ENCODE assay signal across 21 cellular contexts in genomic region chr13:79986890-79987289, GRCh38.
DNase-seq lines count a peak whose midpoint lies in the region; TF ChIP-seq lines count a peak whose summit lies in the region.
"Had no signal": no experiment of that assay in that cellular context is flagged by ENCODE, and none has a peak within 500 bp of the region (broad histone marks: within the 10 kb centered on the region; RNA-seq: fewer than 3 reads in every experiment).

No MANE protein-coding gene starts in this region.

- no peak for TF ChIP-seq CTCF in epithelial cell of esophagus (IDR thresholded peaks at IDR 0.05; ENCODE audit: insufficient read depth, low read depth, low read length, missing control alignments)
- no peak for TF ChIP-seq CTCF in smooth muscle cell (IDR thresholded peaks at IDR 0.05; ENCODE audit: borderline replicate concordance, insufficient read depth, poor library complexity, severe bottlenecking)

- H3K79me1 ChIP-seq in mesenchymal stem cell (replicated peaks; ENCODE audit: low read length, poor library complexity, severe bottlenecking): no peaks in the 10 kb centered on the region

- no peak overlapping the region for H2BK120ac ChIP-seq in mesenchymal stem cell (ENCODE audit: low read depth, low read length)

- H3K9ac ChIP-seq in mesenchymal stem cell (ENCODE audit: low read length): peak overlapping the region; percentile 76
- peak overlapping the region; percentile 40 for H3K9ac ChIP-seq in smooth muscle cell (ENCODE audit: low read depth)
- H3K9ac ChIP-seq: BLaER1 treated with 17β-estradiol and CSF1 and Interleukin-3, amounts not matched to agents 10 nM and 100 nM had no signal

- H3K27ac ChIP-seq in mesenchymal stem cell (ENCODE audit: low read length, poor library complexity, severe bottlenecking): no peak overlapping the region
- peak overlapping the region; percentile 88 for H3K27ac ChIP-seq in smooth muscle cell (ENCODE audit: low read depth)
- H3K27ac ChIP-seq: BLaER1 treated with 17β-estradiol and CSF1 and Interleukin-3, amounts not matched to agents 10 nM and 100 nM; left ventricle myocardium inferior; PC-9; sigmoid colon had no signal

- H3K27me3 ChIP-seq in mesenchymal stem cell (ENCODE audit: control insufficient read depth in 1 of 2, insufficient read depth in 1 of 2, low read length in 2 of 2) (no peaks in the 10 kb centered on the region), smooth muscle cell (ENCODE audit: low read depth) (no peaks in the 10 kb centered on the region)
- H3K27me3 ChIP-seq: BLaER1 treated with 17β-estradiol and CSF1 and Interleukin-3, amounts not matched to agents 10 nM and 100 nM; sigmoid colon had no signal

- no peak overlapping the region for H3K23ac ChIP-seq in mesenchymal stem cell (ENCODE audit: low read length in 2 of 2)

- peak overlapping the region in 1 of 2 experiments; percentile 4 for H3K4ac ChIP-seq in mesenchymal stem cell (ENCODE audit: low read depth in 1 of 2, low read length in 2 of 2)

- no peak overlapping the region for H2BK12ac ChIP-seq in mesenchymal stem cell (ENCODE audit: low read length in 2 of 2)

- DNase-seq in M059J (ENCODE audit: low read depth): peak; percentile 23
- DNase-seq in epithelial cell of esophagus (ENCODE audit: low read depth): peak; percentile 51
- no peak for DNase-seq in mesenchymal stem cell
- DNase-seq in smooth muscle cell (lab: John Stamatoyannopoulos, UW; ENCODE audit: unreplicated experiment): no peak
- no peak for DNase-seq in NOMO-1 treated with DMSO at 0.1 percent for 48 hours (lab: John Stamatoyannopoulos, UW; ENCODE audit: unreplicated experiment)
- no peak for DNase-seq in NK-92 treated with Interleukin-12 subunit alpha and Interleukin-12 subunit beta, amount 100 ng/mL, for 24 hours (lab: John Stamatoyannopoulos, UW)
- DNase-seq in NCI-H510A (lab: John Stamatoyannopoulos, UW): no peak
- DNase-seq: activated CD4-positive, alpha-beta T cell treated with anti-CD3 and anti-CD28 coated beads, Interleukin-2, amount 50 U/mL, for 4 hours; activated CD4-positive, CD25-positive, alpha-beta regulatory T cell; activated naive CD4-positive, alpha-beta T cell treated with Interleukin-2 at 50 U/mL for 16 hours; glutamatergic neuron; left ventricle myocardium inferior; naive B cell; NCI-H1092; NCI-H1694 treated with DMSO at 0.1 percent for 48 hours; NCI-H446 treated with DMSO at 0.1 percent for 48 hours; nucleus accumbens; PC-9; sigmoid colon; stimulated activated CD4-positive, alpha-beta T cell treated with anti-CD3 and anti-CD28 coated beads, Interleukin-15, amount 100 ng/mL, for 24 hours had no signal

- no peaks in the 10 kb centered on the region for H3K36me3 ChIP-seq in mesenchymal stem cell (ENCODE audit: control insufficient read depth in 1 of 2, insufficient read depth in 2 of 2, low read depth in 1 of 2, low read length in 2 of 2)
- H3K36me3 ChIP-seq in smooth muscle cell (ENCODE audit: low read depth): no peaks in the 10 kb centered on the region
- H3K36me3 ChIP-seq: BLaER1 treated with 17β-estradiol and CSF1 and Interleukin-3, amounts not matched to agents 10 nM and 100 nM; left ventricle myocardium inferior; sigmoid colon had no signal

- no peak overlapping the region for H3K18ac ChIP-seq in mesenchymal stem cell (ENCODE audit: low read depth in 1 of 2, low read length in 2 of 2)

- no peak overlapping the region for H2AK5ac ChIP-seq in mesenchymal stem cell (ENCODE audit: low read length, severe bottlenecking)

- H4K20me1 ChIP-seq in smooth muscle cell (ENCODE audit: low read depth): no peaks in the 10 kb centered on the region
- H4K20me1 ChIP-seq: BLaER1 treated with 17β-estradiol and CSF1 and Interleukin-3, amounts not matched to agents 10 nM and 100 nM had no signal

- H3K4me2 ChIP-seq in mesenchymal stem cell (ENCODE audit: low read length, poor library complexity, severe bottlenecking) (no peak overlapping the region), smooth muscle cell (peak overlapping the region; percentile 3)
- H3K4me2 ChIP-seq: BLaER1 treated with 17β-estradiol and CSF1 and Interleukin-3, amounts not matched to agents 10 nM and 100 nM; PC-9 had no signal

- H3K14ac ChIP-seq in mesenchymal stem cell (ENCODE audit: low read length in 2 of 2): no peak overlapping the region

- 56% methylated on average over 1 of the region's 1 CpG for WGBS in mesenchymal stem cell
- WGBS in smooth muscle cell (ENCODE audit: low lambda C conversion rate): 73% methylated on average over 1 of the region's 1 CpG

- H3K4me3 ChIP-seq in epithelial cell of esophagus (ENCODE audit: low read length): no peak overlapping the region
- no peak overlapping the region for H3K4me3 ChIP-seq in mesenchymal stem cell (ENCODE audit: insufficient read depth in 1 of 2, low read depth in 1 of 2, low read length in 2 of 2)
- no peak overlapping the region for H3K4me3 ChIP-seq in smooth muscle cell
- H3K4me3 ChIP-seq: BLaER1 treated with 17β-estradiol and CSF1 and Interleukin-3, amounts not matched to agents 10 nM and 100 nM; left ventricle myocardium inferior; PC-9; sigmoid colon had no signal

- H3F3A ChIP-seq in smooth muscle cell (ENCODE audit: low read depth): peaks cover 15% of the 10 kb centered on the region

- no peak overlapping the region for H4K91ac ChIP-seq in mesenchymal stem cell (ENCODE audit: low read length)

- H3K9me3 ChIP-seq in mesenchymal stem cell (ENCODE audit: control insufficient read depth, low read length): no peaks in the 10 kb centered on the region
- H3K9me3 ChIP-seq in smooth muscle cell (replicated peaks; ENCODE audit: low read depth): no peaks in the 10 kb centered on the region
- H3K9me3 ChIP-seq: BLaER1 treated with 17β-estradiol and CSF1 and Interleukin-3, amounts not matched to agents 10 nM and 100 nM; sigmoid colon had no signal

- H3K79me2 ChIP-seq in smooth muscle cell (ENCODE audit: low read depth): no peaks in the 10 kb centered on the region

- H2AFZ ChIP-seq in mesenchymal stem cell (ENCODE audit: low read depth, low read length) (no peak overlapping the region), smooth muscle cell (ENCODE audit: low read depth) (peak overlapping the region; percentile 48)
- H2AFZ ChIP-seq: PC-9 had no signal

- H3K4me1 ChIP-seq in mesenchymal stem cell (ENCODE audit: control insufficient read depth, insufficient read depth, low read depth, low read length) (no peaks in the 10 kb centered on the region), smooth muscle cell (ENCODE audit: low read depth) (peaks cover 17% of the 10 kb centered on the region)
- H3K4me1 ChIP-seq: BLaER1 treated with 17β-estradiol and CSF1 and Interleukin-3, amounts not matched to agents 10 nM and 100 nM; left ventricle myocardium inferior; sigmoid colon had no signal

- H4K8ac ChIP-seq in mesenchymal stem cell (ENCODE audit: low read length): no peak overlapping the region

- H2BK5ac ChIP-seq in mesenchymal stem cell (ENCODE audit: low read depth, low read length, poor library complexity, severe bottlenecking): no peak overlapping the region

- H2BK15ac ChIP-seq in mesenchymal stem cell (ENCODE audit: low read depth, poor library complexity, severe bottlenecking): no peak overlapping the region

Comparison
In these comparisons a context has a peak if more than half of its experiments do, and no peak if none do; other contexts are left out.
1. DNase-seq: peak in M059J (single experiment) and epithelial cell of esophagus (single experiment); none in mesenchymal stem cell (single experiment), smooth muscle cell (single experiment), NOMO-1 treated with DMSO at 0.1 percent for 48 hours (single experiment), NK-92 treated with Interleukin-12 subunit alpha and Interleukin-12 subunit beta, amount 100 ng/mL, for 24 hours (single experiment) and NCI-H510A (single experiment).